ENCODE assay signal across 9 cellular contexts in genomic region chr18:75072672-75073371, GRCh38.
"Had no signal": no experiment of that assay in that cellular context is flagged by ENCODE, and none has a peak within 500 bp of the region (broad histone marks: within the 10 kb centered on the region; RNA-seq: fewer than 3 reads in every experiment).

No MANE protein-coding gene starts in this region.

- ATAC-seq: activated CD8-positive, alpha-beta T cell treated with anti-CD3 and anti-CD28 coated beads, Interleukin-2, amount 10 ng/mL, durations not matched to agents 7 days and 5 days; gastroesophageal sphincter; heart right ventricle; left lobe of liver had no signal

- H3K27ac ChIP-seq: dorsolateral prefrontal cortex, gastroesophageal sphincter, thyroid gland had no signal

- H3K27me3 ChIP-seq: dorsolateral prefrontal cortex, gastroesophageal sphincter, heart right ventricle, neutrophil, thyroid gland had no signal

- H3K4me1 ChIP-seq: gastroesophageal sphincter had no signal

- H3K9me3 ChIP-seq: neutrophil, thyroid gland had no signal

- H3K4me3 ChIP-seq: dorsolateral prefrontal cortex, gastroesophageal sphincter, heart right ventricle, thyroid gland had no signal

- DNase-seq: activated CD8-positive, alpha-beta T cell treated with anti-CD3 and anti-CD28 coated beads, Interleukin-2, amount 10 ng/mL, durations not matched to agents 7 days and 5 days; activated naive CD4-positive, alpha-beta T cell treated with Interleukin-2 at 50 U/mL for 16 hours; dorsolateral prefrontal cortex; heart right ventricle; naive B cell; thyroid gland had no signal

- H3K36me3 ChIP-seq: gastroesophageal sphincter, heart right ventricle, neutrophil, thyroid gland had no signal
